1 cellular context compared by ENCODE assay signal in genomic region chr6:43616728-43617472, GRCh38.
TF ChIP-seq lines count a peak whose summit lies in the region.

No MANE protein-coding gene starts in this region.

TF ChIP-seq in K562, 482 proteins besides CTCF, POLR2A, EP300 and RAD21 (continued from another document):
- TF ChIP-seq MEF2A (IDR thresholded peaks at IDR 0.05; ENCODE audit: control insufficient read depth, low read depth, low read length) (no peak), SOX6 (IDR thresholded peaks at IDR 0.05) (no peak; the same call in 1 of the 2 replicates), TBP (optimal IDR thresholded peaks at IDR 0.05; ENCODE audit: low read depth, low read length) (no peak), BRD9 (IDR thresholded peaks at IDR 0.05; ENCODE audit: low read depth, partially characterized antibody) (no peak), UBTF (IDR thresholded peaks at IDR 0.05; ENCODE audit: borderline replicate concordance in 1 of 2, low read depth in 2 of 2, low read length in 2 of 2) (no peak), LCOR (CRISPR knock-in tag; IDR thresholded peaks at IDR 0.05) (peak; percentile 60; the same call in 1 of the 2 replicates), ZNF707 (CRISPR knock-in tag; conservative IDR thresholded peaks at IDR 0.05) (0 out of 2 replicates have a peak, but pooled peaks have one; percentile 36), MYC (IDR thresholded peaks at IDR 0.05; ENCODE audit: low read depth, low read length) (0 out of 2 replicates have a peak, but pooled peaks have one; percentile 29), MYC (CRISPR knock-in tag; IDR thresholded peaks at IDR 0.05; ENCODE audit: borderline replicate concordance, low read depth) (peak; percentile 63; the same call in 1 of the 2 replicates), ARID1B (IDR thresholded peaks at IDR 0.05) (peak; percentile 73), MEF2D (tag; conservative IDR thresholded peaks at IDR 0.05; ENCODE audit: low read depth) (no peak), ZNF764 (CRISPR knock-in tag; IDR thresholded peaks at IDR 0.05; ENCODE audit: low read depth) (no peak), HOXB6 (CRISPR knock-in tag; IDR thresholded peaks at IDR 0.05; ENCODE audit: borderline replicate concordance) (peak; percentile 40; the same call in 1 of the 2 replicates), TRIM28 (IDR thresholded peaks at IDR 0.05) (no peak), ZNF75A (CRISPR knock-in tag; IDR thresholded peaks at IDR 0.05) (peak; percentile 36; the same call in 1 of the 2 replicates), ZNF699 (CRISPR knock-in tag; IDR thresholded peaks at IDR 0.05; ENCODE audit: insufficient replicate concordance) (no peak), SIRT6 (IDR thresholded peaks at IDR 0.05; ENCODE audit: low read depth, low read length) (peak; percentile 48), HBP1 (CRISPR knock-in tag; IDR thresholded peaks at IDR 0.05) (peak; percentile 73; the same call in 1 of the 2 replicates), FOXM1 (IDR thresholded peaks at IDR 0.05; ENCODE audit: low read depth) (no peak), FOXM1 (CRISPR knock-in tag; IDR thresholded peaks at IDR 0.05; ENCODE audit: low read depth) (0 out of 2 replicates have a peak, but pooled peaks have one; percentile 3), ZNF263 (CRISPR knock-in tag; IDR thresholded peaks at IDR 0.05; ENCODE audit: borderline replicate concordance) (no peak)
- TF ChIP-seq, protein P1, sequence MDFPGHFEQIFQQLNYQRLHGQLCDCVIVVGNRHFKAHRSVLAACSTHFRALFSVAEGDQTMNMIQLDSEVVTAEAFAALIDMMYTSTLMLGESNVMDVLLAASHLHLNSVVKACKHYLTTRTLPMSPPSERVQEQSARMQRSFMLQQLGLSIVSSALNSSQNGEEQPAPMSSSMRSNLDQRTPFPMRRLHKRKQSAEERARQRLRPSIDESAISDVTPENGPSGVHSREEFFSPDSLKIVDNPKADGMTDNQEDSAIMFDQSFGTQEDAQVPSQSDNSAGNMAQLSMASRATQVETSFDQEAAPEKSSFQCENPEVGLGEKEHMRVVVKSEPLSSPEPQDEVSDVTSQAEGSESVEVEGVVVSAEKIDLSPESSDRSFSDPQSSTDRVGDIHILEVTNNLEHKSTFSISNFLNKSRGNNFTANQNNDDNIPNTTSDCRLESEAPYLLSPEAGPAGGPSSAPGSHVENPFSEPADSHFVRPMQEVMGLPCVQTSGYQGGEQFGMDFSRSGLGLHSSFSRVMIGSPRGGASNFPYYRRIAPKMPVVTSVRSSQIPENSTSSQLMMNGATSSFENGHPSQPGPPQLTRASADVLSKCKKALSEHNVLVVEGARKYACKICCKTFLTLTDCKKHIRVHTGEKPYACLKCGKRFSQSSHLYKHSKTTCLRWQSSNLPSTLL (IDR thresholded peaks at IDR 0.05), result no peak
- TF ChIP-seq, protein P2, sequence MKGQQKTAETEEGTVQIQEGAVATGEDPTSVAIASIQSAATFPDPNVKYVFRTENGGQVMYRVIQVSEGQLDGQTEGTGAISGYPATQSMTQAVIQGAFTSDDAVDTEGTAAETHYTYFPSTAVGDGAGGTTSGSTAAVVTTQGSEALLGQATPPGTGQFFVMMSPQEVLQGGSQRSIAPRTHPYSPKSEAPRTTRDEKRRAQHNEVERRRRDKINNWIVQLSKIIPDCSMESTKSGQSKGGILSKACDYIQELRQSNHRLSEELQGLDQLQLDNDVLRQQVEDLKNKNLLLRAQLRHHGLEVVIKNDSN (CRISPR knock-in tag; IDR thresholded peaks at IDR 0.05), result peak; percentile 30; the same call in 1 of the 2 replicates
- TF ChIP-seq, protein P3, sequence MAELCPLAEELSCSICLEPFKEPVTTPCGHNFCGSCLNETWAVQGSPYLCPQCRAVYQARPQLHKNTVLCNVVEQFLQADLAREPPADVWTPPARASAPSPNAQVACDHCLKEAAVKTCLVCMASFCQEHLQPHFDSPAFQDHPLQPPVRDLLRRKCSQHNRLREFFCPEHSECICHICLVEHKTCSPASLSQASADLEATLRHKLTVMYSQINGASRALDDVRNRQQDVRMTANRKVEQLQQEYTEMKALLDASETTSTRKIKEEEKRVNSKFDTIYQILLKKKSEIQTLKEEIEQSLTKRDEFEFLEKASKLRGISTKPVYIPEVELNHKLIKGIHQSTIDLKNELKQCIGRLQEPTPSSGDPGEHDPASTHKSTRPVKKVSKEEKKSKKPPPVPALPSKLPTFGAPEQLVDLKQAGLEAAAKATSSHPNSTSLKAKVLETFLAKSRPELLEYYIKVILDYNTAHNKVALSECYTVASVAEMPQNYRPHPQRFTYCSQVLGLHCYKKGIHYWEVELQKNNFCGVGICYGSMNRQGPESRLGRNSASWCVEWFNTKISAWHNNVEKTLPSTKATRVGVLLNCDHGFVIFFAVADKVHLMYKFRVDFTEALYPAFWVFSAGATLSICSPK (IDR thresholded peaks at IDR 0.05; ENCODE audit: borderline replicate concordance), result no peak
- TF ChIP-seq, protein P4, sequence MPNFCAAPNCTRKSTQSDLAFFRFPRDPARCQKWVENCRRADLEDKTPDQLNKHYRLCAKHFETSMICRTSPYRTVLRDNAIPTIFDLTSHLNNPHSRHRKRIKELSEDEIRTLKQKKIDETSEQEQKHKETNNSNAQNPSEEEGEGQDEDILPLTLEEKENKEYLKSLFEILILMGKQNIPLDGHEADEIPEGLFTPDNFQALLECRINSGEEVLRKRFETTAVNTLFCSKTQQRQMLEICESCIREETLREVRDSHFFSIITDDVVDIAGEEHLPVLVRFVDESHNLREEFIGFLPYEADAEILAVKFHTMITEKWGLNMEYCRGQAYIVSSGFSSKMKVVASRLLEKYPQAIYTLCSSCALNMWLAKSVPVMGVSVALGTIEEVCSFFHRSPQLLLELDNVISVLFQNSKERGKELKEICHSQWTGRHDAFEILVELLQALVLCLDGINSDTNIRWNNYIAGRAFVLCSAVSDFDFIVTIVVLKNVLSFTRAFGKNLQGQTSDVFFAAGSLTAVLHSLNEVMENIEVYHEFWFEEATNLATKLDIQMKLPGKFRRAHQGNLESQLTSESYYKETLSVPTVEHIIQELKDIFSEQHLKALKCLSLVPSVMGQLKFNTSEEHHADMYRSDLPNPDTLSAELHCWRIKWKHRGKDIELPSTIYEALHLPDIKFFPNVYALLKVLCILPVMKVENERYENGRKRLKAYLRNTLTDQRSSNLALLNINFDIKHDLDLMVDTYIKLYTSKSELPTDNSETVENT (CRISPR knock-in tag; IDR thresholded peaks at IDR 0.05), result no peak
